In genomic region chr19:57317503-57317902, GRCh38 we compare ENCODE assay signal across 1 cellular context.
A peak's percentile ranks its signal among the peaks of the same experiment; 100 is the strongest.
TF ChIP-seq lines count a peak whose summit lies in the region.

No MANE protein-coding gene starts in this region.

TF ChIP-seq in H1, 55 proteins besides CTCF, POLR2A, EP300 and RAD21:
- TF ChIP-seq SP1 (IDR thresholded peaks at IDR 0.05; ENCODE audit: low read depth, low read length) (no peak), GABPA (IDR thresholded peaks at IDR 0.05; ENCODE audit: borderline replicate concordance, insufficient read depth, low read length) (0 out of 2 replicates have a peak, but pooled peaks have one; percentile 16)
TF ChIP-seq in H1: peak in this region for 1.
